In genomic region chr1:246724001-246724724, GRCh38 we compare ENCODE assay signal across 8 cellular contexts. TPM values are rescaled to one million over a fixed set of nuclear protein-coding genes. Genes with fewer than 3 reads are reported as not detected.
DNase-seq lines count a peak whose midpoint lies in the region; ATAC-seq, FAIRE-seq and TF ChIP-seq lines count a peak whose summit lies in the region.

TSS of gene SCCPDH (plus strand) at chr1:246724409. CDS start at chr1:246724423, 14 bp downstream.

- H3K9ac ChIP-seq in kidney (ENCODE audit: low read length in 2 of 2), result peak within 1 kb of the TSS; percentile 60 to 67

- intact Hi-C loops in kidney (cut with DNase I), result no loop called here

- TF ChIP-seq CTCF in AG04450 (IDR thresholded peaks at IDR 0.05; ENCODE audit: low read depth, low read length) (no peak), kidney (IDR thresholded peaks at IDR 0.05; ENCODE audit: borderline replicate concordance, extremely low read depth, insufficient read depth) (no peak)

- CTCF ChIA-PET in AG04450 (lab: Charles Lee), result interaction anchor here (1.3 to 3.0 kb wide), 3 partner anchors 28 to 226 kb away, joined by 3 to 16 read pairs (median 3); no protein-coding TSS in a partner anchor

- no peak for FAIRE-seq in kidney (lab: Jason Lieb, UNC)

- ATAC-seq in GM18868 (IDR thresholded peaks at IDR 0.05; ENCODE audit: unreplicated experiment) (peak; percentile 96), HG03103 (IDR thresholded peaks at IDR 0.05; ENCODE audit: low read depth, unreplicated experiment) (peak; percentile 91)

- DNase-seq in AG04450 (ENCODE audit: low read depth, low spot score) (no peak), NCI-H226 (peak; percentile 49), kidney (peak; percentile 92)
- peak; percentile 7 to 34 (median 19) for DNase-seq in activated CD4-positive, CD25-positive, alpha-beta regulatory T cell (lab: John Stamatoyannopoulos, UW)
- peak; percentile 32 for DNase-seq in central memory CD4-positive, alpha-beta T cell
- DNase-seq in stimulated activated CD4-positive, alpha-beta T cell treated with anti-CD3 and anti-CD28 coated beads, Interleukin-15, amount 100 ng/mL, for 24 hours, result peak; percentile 84

- H3K9me3 ChIP-seq in AG04450 (ENCODE audit: control insufficient read depth, insufficient read depth, low read length), result no peaks in the 10 kb centered on the region; the same call in 1 of the 2 replicates
- no peaks in the 10 kb centered on the region for H3K9me3 ChIP-seq in kidney (ENCODE audit: control insufficient read depth in 1 of 2, low read length in 2 of 2)

- peaks cover 3 to 6% of the 10 kb centered on the region in 2 donors for H3K36me3 ChIP-seq in kidney (ENCODE audit: control insufficient read depth in 1 of 2, insufficient read depth in 2 of 2, low read length in 2 of 2)

- H3K27ac ChIP-seq in AG04450 (ENCODE audit: low read depth, low read length), result peak within 1 kb of the TSS; percentile 39
- peak within 1 kb of the TSS; percentile 57 to 78 for H3K27ac ChIP-seq in kidney (ENCODE audit: low read depth in 2 of 2, low read length in 2 of 2)

- H3K4me3 ChIP-seq in AG04450 (ENCODE audit: low read depth, low read length), result peak within 1 kb of the TSS; percentile 76
- H3K4me3 ChIP-seq in kidney (ENCODE audit: low read length in 2 of 2), result peak within 1 kb of the TSS; percentile 86 to 92

- H3K4me1 ChIP-seq in kidney (ENCODE audit: control insufficient read depth in 1 of 2, insufficient read depth in 1 of 2, low read depth in 1 of 2, low read length in 2 of 2), result peaks cover 0 to 3% of the 10 kb centered on the region in 2 donors

- H3K27me3 ChIP-seq in AG04450 (ENCODE audit: control insufficient read depth, insufficient read depth, low read length), result no peaks in the 10 kb centered on the region

- POLR2A ChIA-PET in AG04450 (lab: Yijun Ruan, JAX), result interaction anchor here (0.7 to 1.8 kb wide), 4 partner anchors 41 to 419 kb away, joined by 3 to 4 read pairs (median 3); no protein-coding TSS in a partner anchor

RNA-seq across cellular contexts. Expression of gene SCCPDH, which starts in this region (rescaled TPM):
- 37.0 and 46.6 TPM in 2 replicates for polyA plus RNA-seq in AG04450 (2011; rRNA removed)
- 13.1 and 21.9 TPM in 2 replicates for polyA minus RNA-seq in AG04450 (2011; rRNA and poly(A)+ RNA removed)
- total RNA-seq in kidney, result 37.2 TPM
- 48.6 TPM for polyA plus RNA-seq in kidney (ENCODE audit: insufficient read depth, low read depth, low replicate concordance)
